12 cellular contexts compared by ENCODE assay signal in the genomic region with DNA sequence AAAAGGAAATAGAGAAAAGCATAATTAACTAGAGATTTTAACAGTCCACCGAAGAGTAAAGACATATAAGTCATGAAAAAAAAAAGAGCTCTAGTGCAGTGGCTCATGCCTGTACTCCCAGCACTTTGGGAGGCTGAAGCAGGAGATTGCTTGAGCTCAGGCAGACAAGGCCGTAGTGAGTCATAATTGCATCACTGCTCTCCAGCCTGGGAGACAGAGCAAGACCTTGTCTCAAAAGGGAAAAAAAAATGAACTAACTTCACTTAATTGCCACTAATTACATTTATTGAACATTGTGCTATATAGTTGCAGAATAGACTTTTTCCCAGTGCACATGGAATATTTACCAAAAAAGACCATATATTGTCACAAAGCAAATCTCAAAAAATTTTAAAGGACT.
DNase-seq lines count a peak whose midpoint lies in the region; ATAC-seq and TF ChIP-seq lines count a peak whose summit lies in the region.
"Had no signal": no experiment of that assay in that cellular context is flagged by ENCODE, and none has a peak within 500 bp of the region (broad histone marks: within the 10 kb centered on the region; RNA-seq: fewer than 3 reads in every experiment).

No MANE protein-coding gene starts in this region.

- H3K27ac ChIP-seq in SK-N-SH (ENCODE audit: low read depth in 2 of 2, low read length in 1 of 2), result peak overlapping the region in 1 of 2 experiments; percentile 70; a peak in 2 of 4 replicates
- no peak overlapping the region for H3K27ac ChIP-seq in tibial artery
- no peak overlapping the region for H3K27ac ChIP-seq in endodermal cell (ENCODE audit: low read depth, low read length)
- H3K27ac ChIP-seq: heart left ventricle had no signal

- H3K4me1 Mint-ChIP-seq in endodermal cell, result peaks cover 15% of the 10 kb centered on the region

- H3K4me1 ChIP-seq in SK-N-SH (ENCODE audit: control insufficient read depth in 1 of 2, insufficient read depth in 2 of 2, low read depth in 1 of 2, low read length in 1 of 2) (peaks cover 2 to 5% of the 10 kb centered on the region in 2 experiments; a peak in 3 of 4 replicates), tibial artery (no peaks in the 10 kb centered on the region), endodermal cell (ENCODE audit: control insufficient read depth, insufficient read depth, low read length) (no peaks in the 10 kb centered on the region)
- H3K4me1 ChIP-seq: heart left ventricle had no signal

- H3K27me3 ChIP-seq in SK-N-SH (ENCODE audit: insufficient read depth) (no peaks in the 10 kb centered on the region), tibial artery (no peaks in the 10 kb centered on the region), endodermal cell (ENCODE audit: control insufficient read depth, insufficient read depth, low read length, poor library complexity, severe bottlenecking) (no peaks in the 10 kb centered on the region)
- H3K27me3 ChIP-seq: heart left ventricle had no signal

- H3K9ac ChIP-seq in SK-N-SH (no peak overlapping the region), endodermal cell (ENCODE audit: extremely low read depth, low read length, poor library complexity, severe bottlenecking) (no peak overlapping the region)

- TF ChIP-seq EP300 in SK-N-SH (IDR thresholded peaks at IDR 0.05; ENCODE audit: borderline replicate concordance in 1 of 2, low read depth in 1 of 2, low read length in 1 of 2), result no peak; a peak in 1 of 4 replicates

- intact Hi-C loops in tibial artery (cut with DNase I; ENCODE audit: low total_unique reads), result no loop called here

- no peaks in the 10 kb centered on the region for H3K36me3 Mint-ChIP-seq in endodermal cell (ENCODE audit: low read depth)

- H3K4me2 ChIP-seq in SK-N-SH, result no peak overlapping the region

- no peaks in the 10 kb centered on the region for H3K36me3 ChIP-seq in SK-N-SH (replicated peaks in 1 of 2; ENCODE audit: control insufficient read depth in 1 of 2, insufficient read depth in 2 of 2, low read length in 1 of 2)
- H3K36me3 ChIP-seq in tibial artery, result no peaks in the 10 kb centered on the region
- H3K36me3 ChIP-seq in endodermal cell (ENCODE audit: control insufficient read depth, insufficient read depth, low read length), result no peaks in the 10 kb centered on the region
- H3K36me3 ChIP-seq: heart left ventricle had no signal

- H3K4me3 ChIP-seq in AG09309 (ENCODE audit: control insufficient read depth, low read depth, low read length), result no peak overlapping the region
- H3K4me3 ChIP-seq in SK-N-SH (ENCODE audit: low read depth in 2 of 2, low read length in 1 of 2), result no peak overlapping the region
- H3K4me3 ChIP-seq in foreskin fibroblast (ENCODE audit: low read depth in 1 of 2, low read length in 2 of 2), result no peak overlapping the region
- no peak overlapping the region for H3K4me3 ChIP-seq in tibial artery
- H3K4me3 ChIP-seq in endodermal cell (ENCODE audit: low read length), result no peak overlapping the region
- H3K4me3 ChIP-seq: heart left ventricle had no signal

- no peak overlapping the region for H3K4me3 Mint-ChIP-seq in endodermal cell

- H3K9me3 ChIP-seq in SK-N-SH, result no peaks in the 10 kb centered on the region
- no peaks in the 10 kb centered on the region for H3K9me3 ChIP-seq in tibial artery
- peaks cover 3% of the 10 kb centered on the region for H3K9me3 ChIP-seq in endodermal cell (ENCODE audit: control insufficient read depth, low read length)

- CTCF ChIA-PET in SK-N-SH (lab: Yijun Ruan, JAX), result no interaction called here

- no peak overlapping the region for H3K27ac Mint-ChIP-seq in endodermal cell
- H3K27ac Mint-ChIP-seq: progenitor cell of endocrine pancreas had no signal

- H3K9me3 Mint-ChIP-seq in endodermal cell, result peaks cover 7% of the 10 kb centered on the region

- no peaks in the 10 kb centered on the region for H3F3A ChIP-seq in SK-N-SH (replicated peaks; ENCODE audit: insufficient read depth)

- H3K79me2 ChIP-seq in SK-N-SH (ENCODE audit: insufficient read depth), result no peaks in the 10 kb centered on the region

- H4K20me1 ChIP-seq in SK-N-SH (ENCODE audit: insufficient read depth), result no peaks in the 10 kb centered on the region

- POLR2A ChIA-PET in SK-N-SH (lab: Yijun Ruan, JAX), result no interaction called here

- 12% methylated on average over 2 of the region's 2 CpGs for WGBS in SK-N-SH (ENCODE audit: low lambda C conversion rate)
- WGBS in endodermal cell (ENCODE audit: insufficient coverage in 1 of 2, insufficient read length in 1 of 2), 2 experiments, result 89 to 94% methylated on average over 2 of the region's 2 CpGs

- no peak for TF ChIP-seq CTCF in AG09309 (IDR thresholded peaks at IDR 0.05; ENCODE audit: control insufficient read depth, insufficient read depth, low read depth, low read length, missing control alignments)
- no peak for TF ChIP-seq CTCF in SK-N-SH (IDR thresholded peaks at IDR 0.05)
- TF ChIP-seq CTCF in foreskin fibroblast (IDR thresholded peaks at IDR 0.05; ENCODE audit: low read depth, low read length), result no peak
- no peak for TF ChIP-seq CTCF in tibial artery (IDR thresholded peaks at IDR 0.05)
- TF ChIP-seq CTCF in endodermal cell (conservative IDR thresholded peaks at IDR 0.05), result no peak

- DNase-seq in AG09309 (ENCODE audit: low read depth), result peak; percentile 77
- no peak for DNase-seq in SK-N-SH
- peak; percentile 88 to 94 for DNase-seq in foreskin fibroblast
- no peak for DNase-seq in GDM1 (lab: John Stamatoyannopoulos, UW)
- no peak for DNase-seq in tibial artery
- DNase-seq in endodermal cell, result no peak
- DNase-seq: NCI-H2029 treated with DMSO at 0.1 percent for 48 hours; stimulated activated naive CD4-positive, alpha-beta T cell treated with Interleukin-2 at 50 U/mL for 16 hours had no signal

- H2AFZ ChIP-seq in SK-N-SH (ENCODE audit: low read depth), result peak overlapping the region; percentile 65; the same call in 1 of the 2 replicates

- peak; percentile 45 for ATAC-seq in HG02610 (IDR thresholded peaks at IDR 0.05; ENCODE audit: unreplicated experiment)
- no peak for ATAC-seq in HG02759 (IDR thresholded peaks at IDR 0.05; ENCODE audit: unreplicated experiment)

- H3K9me2 ChIP-seq in SK-N-SH, result no peaks in the 10 kb centered on the region

- TF ChIP-seq RAD21 in SK-N-SH (IDR thresholded peaks at IDR 0.05; ENCODE audit: low read length), result no peak

- H3K27me3 Mint-ChIP-seq in endodermal cell (ENCODE audit: insufficient read depth), result no peaks in the 10 kb centered on the region
- H3K27me3 Mint-ChIP-seq: progenitor cell of endocrine pancreas had no signal

TF ChIP-seq in SK-N-SH, 30 proteins besides CTCF, POLR2A, EP300 and RAD21 (continues in another document):
- TF ChIP-seq, protein P1, sequence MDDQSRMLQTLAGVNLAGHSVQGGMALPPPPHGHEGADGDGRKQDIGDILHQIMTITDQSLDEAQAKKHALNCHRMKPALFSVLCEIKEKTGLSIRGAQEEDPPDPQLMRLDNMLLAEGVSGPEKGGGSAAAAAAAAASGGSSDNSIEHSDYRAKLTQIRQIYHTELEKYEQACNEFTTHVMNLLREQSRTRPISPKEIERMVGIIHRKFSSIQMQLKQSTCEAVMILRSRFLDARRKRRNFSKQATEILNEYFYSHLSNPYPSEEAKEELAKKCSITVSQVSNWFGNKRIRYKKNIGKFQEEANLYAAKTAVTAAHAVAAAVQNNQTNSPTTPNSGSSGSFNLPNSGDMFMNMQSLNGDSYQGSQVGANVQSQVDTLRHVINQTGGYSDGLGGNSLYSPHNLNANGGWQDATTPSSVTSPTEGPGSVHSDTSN (IDR thresholded peaks at IDR 0.05), result 0 out of 2 replicates have a peak, but pooled peaks have one; percentile 33
- TF ChIP-seq MEF2A (IDR thresholded peaks at IDR 0.05; ENCODE audit: borderline replicate concordance, low read depth) (no peak), FOSL2 (IDR thresholded peaks at IDR 0.05; ENCODE audit: borderline replicate concordance, low read depth) (peak; percentile 92), ELF1 (IDR thresholded peaks at IDR 0.05) (no peak), GABPA (IDR thresholded peaks at IDR 0.05; ENCODE audit: low read depth) (no peak)
- TF ChIP-seq, protein P2, sequence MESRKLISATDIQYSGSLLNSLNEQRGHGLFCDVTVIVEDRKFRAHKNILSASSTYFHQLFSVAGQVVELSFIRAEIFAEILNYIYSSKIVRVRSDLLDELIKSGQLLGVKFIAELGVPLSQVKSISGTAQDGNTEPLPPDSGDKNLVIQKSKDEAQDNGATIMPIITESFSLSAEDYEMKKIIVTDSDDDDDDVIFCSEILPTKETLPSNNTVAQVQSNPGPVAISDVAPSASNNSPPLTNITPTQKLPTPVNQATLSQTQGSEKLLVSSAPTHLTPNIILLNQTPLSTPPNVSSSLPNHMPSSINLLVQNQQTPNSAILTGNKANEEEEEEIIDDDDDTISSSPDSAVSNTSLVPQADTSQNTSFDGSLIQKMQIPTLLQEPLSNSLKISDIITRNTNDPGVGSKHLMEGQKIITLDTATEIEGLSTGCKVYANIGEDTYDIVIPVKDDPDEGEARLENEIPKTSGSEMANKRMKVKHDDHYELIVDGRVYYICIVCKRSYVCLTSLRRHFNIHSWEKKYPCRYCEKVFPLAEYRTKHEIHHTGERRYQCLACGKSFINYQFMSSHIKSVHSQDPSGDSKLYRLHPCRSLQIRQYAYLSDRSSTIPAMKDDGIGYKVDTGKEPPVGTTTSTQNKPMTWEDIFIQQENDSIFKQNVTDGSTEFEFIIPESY (IDR thresholded peaks at IDR 0.05; ENCODE audit: borderline replicate concordance, low read depth), result no peak
- TF ChIP-seq, protein P3, sequence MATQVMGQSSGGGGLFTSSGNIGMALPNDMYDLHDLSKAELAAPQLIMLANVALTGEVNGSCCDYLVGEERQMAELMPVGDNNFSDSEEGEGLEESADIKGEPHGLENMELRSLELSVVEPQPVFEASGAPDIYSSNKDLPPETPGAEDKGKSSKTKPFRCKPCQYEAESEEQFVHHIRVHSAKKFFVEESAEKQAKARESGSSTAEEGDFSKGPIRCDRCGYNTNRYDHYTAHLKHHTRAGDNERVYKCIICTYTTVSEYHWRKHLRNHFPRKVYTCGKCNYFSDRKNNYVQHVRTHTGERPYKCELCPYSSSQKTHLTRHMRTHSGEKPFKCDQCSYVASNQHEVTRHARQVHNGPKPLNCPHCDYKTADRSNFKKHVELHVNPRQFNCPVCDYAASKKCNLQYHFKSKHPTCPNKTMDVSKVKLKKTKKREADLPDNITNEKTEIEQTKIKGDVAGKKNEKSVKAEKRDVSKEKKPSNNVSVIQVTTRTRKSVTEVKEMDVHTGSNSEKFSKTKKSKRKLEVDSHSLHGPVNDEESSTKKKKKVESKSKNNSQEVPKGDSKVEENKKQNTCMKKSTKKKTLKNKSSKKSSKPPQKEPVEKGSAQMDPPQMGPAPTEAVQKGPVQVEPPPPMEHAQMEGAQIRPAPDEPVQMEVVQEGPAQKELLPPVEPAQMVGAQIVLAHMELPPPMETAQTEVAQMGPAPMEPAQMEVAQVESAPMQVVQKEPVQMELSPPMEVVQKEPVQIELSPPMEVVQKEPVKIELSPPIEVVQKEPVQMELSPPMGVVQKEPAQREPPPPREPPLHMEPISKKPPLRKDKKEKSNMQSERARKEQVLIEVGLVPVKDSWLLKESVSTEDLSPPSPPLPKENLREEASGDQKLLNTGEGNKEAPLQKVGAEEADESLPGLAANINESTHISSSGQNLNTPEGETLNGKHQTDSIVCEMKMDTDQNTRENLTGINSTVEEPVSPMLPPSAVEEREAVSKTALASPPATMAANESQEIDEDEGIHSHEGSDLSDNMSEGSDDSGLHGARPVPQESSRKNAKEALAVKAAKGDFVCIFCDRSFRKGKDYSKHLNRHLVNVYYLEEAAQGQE (IDR thresholded peaks at IDR 0.05; ENCODE audit: low read depth, low read length), result no peak

Comparison
In these comparisons a context has a peak if more than half of its experiments do, and no peak if none do; other contexts are left out.
1. DNase-seq: peak in AG09309 (single experiment) and foreskin fibroblast (2 of 2); none in SK-N-SH (single experiment), GDM1 (single experiment), tibial artery (0 of 2) and endodermal cell (single experiment).